Comparison of ENCODE assay signal across 8 cellular contexts in the genomic region with DNA sequence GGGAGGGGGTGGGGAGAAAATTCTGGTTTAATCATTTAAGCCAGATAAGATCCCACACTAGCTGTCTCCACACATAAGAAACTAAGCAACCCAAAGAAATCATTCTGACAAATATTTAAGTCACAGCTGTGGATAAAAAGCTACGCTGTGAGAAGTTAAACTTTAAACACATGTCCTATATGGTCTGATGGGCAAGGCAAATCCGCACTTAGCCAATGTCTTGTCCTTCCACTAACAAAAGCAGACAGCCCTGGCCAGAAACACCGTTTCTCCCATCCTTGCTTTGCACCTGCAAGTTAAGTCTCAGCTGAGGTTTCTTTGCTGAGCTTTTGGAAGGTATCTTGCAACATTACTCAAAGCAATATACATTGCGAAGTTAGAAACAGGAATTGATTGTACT.
DNase-seq lines count a peak whose midpoint lies in the region; ATAC-seq and TF ChIP-seq lines count a peak whose summit lies in the region.

No MANE protein-coding gene starts in this region.

- H3K4me1 ChIP-seq in RWPE2 (ENCODE audit: insufficient read depth, poor library complexity, severe bottlenecking) = peaks cover 68% of the 10 kb centered on the region
- H3K4me1 ChIP-seq in gastroesophageal sphincter = peaks cover 0 to 89% (median 11%) of the 10 kb centered on the region in 3 donors
- peaks cover 0 to 74% (median 55%) of the 10 kb centered on the region in 5 donors for H3K4me1 ChIP-seq in subcutaneous abdominal adipose tissue (ENCODE audit: control insufficient read depth in 5 of 5, insufficient read depth in 5 of 5, low read length in 5 of 5)

- H3K4me3 Mint-ChIP-seq in activated CD4-positive, alpha-beta T cell treated with anti-CD3 and anti-CD28 coated beads, Interleukin-2, amount 10 ng/mL, durations not matched to agents 7 days and 5 days = peak overlapping the region; percentile 96

- H3K4me1 Mint-ChIP-seq in activated CD4-positive, alpha-beta T cell treated with anti-CD3 and anti-CD28 coated beads, Interleukin-2, amount 10 ng/mL, durations not matched to agents 7 days and 5 days = peaks cover 35% of the 10 kb centered on the region

- WGBS in gastroesophageal sphincter (ENCODE audit: low coverage in 1 of 2), 2 donors = 42 to 46% methylated on average over 3 to 4 of the region's 4 CpGs

- POLR2A ChIA-PET in activated CD4-positive, alpha-beta T cell treated with anti-CD3 and anti-CD28 coated beads, Interleukin-2, amount 10 ng/mL, durations not matched to agents 7 days and 5 days (lab: Charles Lee) = interaction anchor here (0.6 to 4.3 kb wide), 6 partner anchors 33 to 217 kb away, joined by 3 to 15 read pairs (median 5); no protein-coding TSS in a partner anchor

- CTCF ChIA-PET in activated CD4-positive, alpha-beta T cell treated with anti-CD3 and anti-CD28 coated beads, Interleukin-2, amount 10 ng/mL, durations not matched to agents 7 days and 5 days (lab: Charles Lee) = interaction anchor here (0.6 to 4.6 kb wide), 15 partner anchors 9 to 488 kb away, joined by 3 to 32 read pairs (median 6); no protein-coding TSS in a partner anchor

- H3K4me3 ChIP-seq in RWPE2 (ENCODE audit: severe bottlenecking) (peak overlapping the region; percentile 60), gastroesophageal sphincter (peak overlapping the region; percentile 19 to 76), subcutaneous abdominal adipose tissue (ENCODE audit: low read depth in 1 of 5, low read length in 5 of 5) (peak overlapping the region; percentile 36 to 86 (median 86))

- TF ChIP-seq POLR2A in gastroesophageal sphincter (IDR thresholded peaks at IDR 0.05) = no peak

- TF ChIP-seq EP300 in gastroesophageal sphincter (IDR thresholded peaks at IDR 0.05) = no peak

- DNase-seq in activated CD4-positive, alpha-beta T cell treated with anti-CD3 and anti-CD28 coated beads, Interleukin-2, amount 10 ng/mL, durations not matched to agents 7 days and 5 days = no peak
- no peak for DNase-seq in activated CD4-positive, alpha-beta T cell treated with anti-CD3 and anti-CD28 coated beads for 4 hours
- no peak for DNase-seq in RWPE2 (ENCODE audit: low spot score)
- no peak for DNase-seq in hippocampal formation (lab: John Stamatoyannopoulos, UW)
- no peak for DNase-seq in NCI-H1417 (lab: John Stamatoyannopoulos, UW)

- peaks cover 73% of the 10 kb centered on the region for H3K36me3 Mint-ChIP-seq in activated CD4-positive, alpha-beta T cell treated with anti-CD3 and anti-CD28 coated beads, Interleukin-2, amount 10 ng/mL, durations not matched to agents 7 days and 5 days (ENCODE audit: low read depth)

- peak overlapping the region; percentile 98 for H3K27ac ChIP-seq in RWPE2 (ENCODE audit: poor library complexity, severe bottlenecking)
- H3K27ac ChIP-seq in gastroesophageal sphincter = peak overlapping the region in 3 of 4 donors; percentile 95 to 97 (median 95)
- peak overlapping the region; percentile 93 for H3K27ac ChIP-seq in subcutaneous abdominal adipose tissue (ENCODE audit: low read depth, low read length)

- ATAC-seq in RWPE2 (ENCODE audit: low read depth) = no peak
- ATAC-seq in gastroesophageal sphincter = no peak
- no peak for ATAC-seq in HG02981 (IDR thresholded peaks at IDR 0.05; ENCODE audit: unreplicated experiment)

- no peaks in the 10 kb centered on the region for H3K27me3 ChIP-seq in RWPE2 (ENCODE audit: insufficient read depth, poor library complexity, severe bottlenecking)
- no peaks in the 10 kb centered on the region for H3K27me3 ChIP-seq in gastroesophageal sphincter
- H3K27me3 ChIP-seq in subcutaneous abdominal adipose tissue (ENCODE audit: control insufficient read depth in 5 of 5, insufficient read depth in 4 of 5, low read length in 5 of 5) = no peaks in the 10 kb centered on the region

- H3K36me3 ChIP-seq in RWPE2 (ENCODE audit: low read depth) (peaks cover 64% of the 10 kb centered on the region), gastroesophageal sphincter (no peaks in the 10 kb centered on the region), subcutaneous abdominal adipose tissue (ENCODE audit: control insufficient read depth in 5 of 5, insufficient read depth in 5 of 5, low read length in 5 of 5) (peaks cover 0 to 2% (median 0%) of the 10 kb centered on the region in 5 donors)

- H3K9ac ChIP-seq in subcutaneous abdominal adipose tissue (ENCODE audit: low read length in 5 of 5) = peak overlapping the region in 4 of 5 donors; percentile 57 to 93 (median 58)

- H3K27me3 Mint-ChIP-seq in activated CD4-positive, alpha-beta T cell treated with anti-CD3 and anti-CD28 coated beads, Interleukin-2, amount 10 ng/mL, durations not matched to agents 7 days and 5 days = no peaks in the 10 kb centered on the region

- TF ChIP-seq CTCF in RWPE2 (IDR thresholded peaks at IDR 0.05; ENCODE audit: poor library complexity, severe bottlenecking) (no peak), gastroesophageal sphincter (IDR thresholded peaks at IDR 0.05) (no peak)

- H3K9me3 ChIP-seq in RWPE2 (ENCODE audit: severe bottlenecking) (no peaks in the 10 kb centered on the region), gastroesophageal sphincter (no peaks in the 10 kb centered on the region), subcutaneous abdominal adipose tissue (ENCODE audit: control insufficient read depth in 5 of 5, low read length in 5 of 5) (no peaks in the 10 kb centered on the region)

- peak overlapping the region; percentile 93 for H3K27ac Mint-ChIP-seq in activated CD4-positive, alpha-beta T cell treated with anti-CD3 and anti-CD28 coated beads, Interleukin-2, amount 10 ng/mL, durations not matched to agents 7 days and 5 days

- H3K9me3 Mint-ChIP-seq in activated CD4-positive, alpha-beta T cell treated with anti-CD3 and anti-CD28 coated beads, Interleukin-2, amount 10 ng/mL, durations not matched to agents 7 days and 5 days = no peaks in the 10 kb centered on the region
